1 cellular context compared by ENCODE assay signal in the genomic region with DNA sequence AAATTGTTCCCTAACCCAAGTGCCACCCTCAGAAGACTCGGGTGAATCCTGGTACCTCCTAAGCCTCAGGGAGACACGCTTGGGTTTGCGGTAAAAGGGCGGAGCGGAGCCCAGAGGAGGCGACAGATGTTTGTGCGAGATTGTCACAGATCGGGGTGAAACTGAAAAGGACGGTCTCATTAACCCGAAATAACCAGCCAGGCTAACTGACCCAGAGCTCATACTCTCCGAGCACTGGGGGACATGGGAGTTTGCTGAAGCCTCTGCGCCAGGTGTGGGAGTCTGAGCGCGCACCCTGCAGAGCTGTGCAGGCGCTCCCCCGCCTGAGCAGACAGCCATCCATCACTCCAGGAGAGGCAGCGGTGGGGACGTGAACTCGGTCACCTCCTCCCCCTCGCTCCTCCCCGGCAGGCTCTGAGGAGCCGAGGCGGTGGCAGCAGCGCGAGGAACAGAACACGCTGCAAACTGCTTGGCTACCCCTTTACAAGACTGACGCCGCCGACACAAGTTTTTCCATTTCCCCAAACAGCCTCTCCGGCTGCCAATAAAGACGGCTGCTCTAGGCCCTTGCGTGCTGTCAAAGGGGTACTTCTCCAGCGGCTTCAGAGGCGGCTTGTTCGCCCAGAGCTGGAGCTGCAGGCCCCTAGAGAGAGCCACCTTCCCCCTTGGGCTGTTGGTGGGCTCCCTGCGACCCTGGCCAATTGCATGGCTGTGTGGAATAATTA.
TF ChIP-seq lines count a peak whose summit lies in the region.

No MANE protein-coding gene starts in this region.

TF ChIP-seq in K562, 482 proteins besides CTCF, POLR2A, EP300 and RAD21 (continued from another document and continues in another):
- TF ChIP-seq, protein P1, sequence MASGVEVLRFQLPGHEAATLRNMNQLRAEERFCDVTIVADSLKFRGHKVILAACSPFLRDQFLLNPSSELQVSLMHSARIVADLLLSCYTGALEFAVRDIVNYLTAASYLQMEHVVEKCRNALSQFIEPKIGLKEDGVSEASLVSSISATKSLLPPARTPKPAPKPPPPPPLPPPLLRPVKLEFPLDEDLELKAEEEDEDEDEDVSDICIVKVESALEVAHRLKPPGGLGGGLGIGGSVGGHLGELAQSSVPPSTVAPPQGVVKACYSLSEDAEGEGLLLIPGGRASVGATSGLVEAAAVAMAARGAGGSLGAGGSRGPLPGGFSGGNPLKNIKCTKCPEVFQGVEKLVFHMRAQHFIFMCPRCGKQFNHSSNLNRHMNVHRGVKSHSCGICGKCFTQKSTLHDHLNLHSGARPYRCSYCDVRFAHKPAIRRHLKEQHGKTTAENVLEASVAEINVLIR (CRISPR knock-in tag; IDR thresholded peaks at IDR 0.05), result 0 out of 2 replicates have a peak, but pooled peaks have one; percentile 6
- TF ChIP-seq, protein P2, sequence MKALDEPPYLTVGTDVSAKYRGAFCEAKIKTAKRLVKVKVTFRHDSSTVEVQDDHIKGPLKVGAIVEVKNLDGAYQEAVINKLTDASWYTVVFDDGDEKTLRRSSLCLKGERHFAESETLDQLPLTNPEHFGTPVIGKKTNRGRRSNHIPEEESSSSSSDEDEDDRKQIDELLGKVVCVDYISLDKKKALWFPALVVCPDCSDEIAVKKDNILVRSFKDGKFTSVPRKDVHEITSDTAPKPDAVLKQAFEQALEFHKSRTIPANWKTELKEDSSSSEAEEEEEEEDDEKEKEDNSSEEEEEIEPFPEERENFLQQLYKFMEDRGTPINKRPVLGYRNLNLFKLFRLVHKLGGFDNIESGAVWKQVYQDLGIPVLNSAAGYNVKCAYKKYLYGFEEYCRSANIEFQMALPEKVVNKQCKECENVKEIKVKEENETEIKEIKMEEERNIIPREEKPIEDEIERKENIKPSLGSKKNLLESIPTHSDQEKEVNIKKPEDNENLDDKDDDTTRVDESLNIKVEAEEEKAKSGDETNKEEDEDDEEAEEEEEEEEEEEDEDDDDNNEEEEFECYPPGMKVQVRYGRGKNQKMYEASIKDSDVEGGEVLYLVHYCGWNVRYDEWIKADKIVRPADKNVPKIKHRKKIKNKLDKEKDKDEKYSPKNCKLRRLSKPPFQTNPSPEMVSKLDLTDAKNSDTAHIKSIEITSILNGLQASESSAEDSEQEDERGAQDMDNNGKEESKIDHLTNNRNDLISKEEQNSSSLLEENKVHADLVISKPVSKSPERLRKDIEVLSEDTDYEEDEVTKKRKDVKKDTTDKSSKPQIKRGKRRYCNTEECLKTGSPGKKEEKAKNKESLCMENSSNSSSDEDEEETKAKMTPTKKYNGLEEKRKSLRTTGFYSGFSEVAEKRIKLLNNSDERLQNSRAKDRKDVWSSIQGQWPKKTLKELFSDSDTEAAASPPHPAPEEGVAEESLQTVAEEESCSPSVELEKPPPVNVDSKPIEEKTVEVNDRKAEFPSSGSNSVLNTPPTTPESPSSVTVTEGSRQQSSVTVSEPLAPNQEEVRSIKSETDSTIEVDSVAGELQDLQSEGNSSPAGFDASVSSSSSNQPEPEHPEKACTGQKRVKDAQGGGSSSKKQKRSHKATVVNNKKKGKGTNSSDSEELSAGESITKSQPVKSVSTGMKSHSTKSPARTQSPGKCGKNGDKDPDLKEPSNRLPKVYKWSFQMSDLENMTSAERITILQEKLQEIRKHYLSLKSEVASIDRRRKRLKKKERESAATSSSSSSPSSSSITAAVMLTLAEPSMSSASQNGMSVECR (CRISPR knock-in tag; IDR thresholded peaks at IDR 0.05), result 0 out of 2 replicates have a peak, but pooled peaks have one; percentile 51
- TF ChIP-seq, protein P3, sequence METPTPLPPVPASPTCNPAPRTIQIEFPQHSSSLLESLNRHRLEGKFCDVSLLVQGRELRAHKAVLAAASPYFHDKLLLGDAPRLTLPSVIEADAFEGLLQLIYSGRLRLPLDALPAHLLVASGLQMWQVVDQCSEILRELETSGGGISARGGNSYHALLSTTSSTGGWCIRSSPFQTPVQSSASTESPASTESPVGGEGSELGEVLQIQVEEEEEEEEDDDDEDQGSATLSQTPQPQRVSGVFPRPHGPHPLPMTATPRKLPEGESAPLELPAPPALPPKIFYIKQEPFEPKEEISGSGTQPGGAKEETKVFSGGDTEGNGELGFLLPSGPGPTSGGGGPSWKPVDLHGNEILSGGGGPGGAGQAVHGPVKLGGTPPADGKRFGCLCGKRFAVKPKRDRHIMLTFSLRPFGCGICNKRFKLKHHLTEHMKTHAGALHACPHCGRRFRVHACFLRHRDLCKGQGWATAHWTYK (CRISPR knock-in tag; IDR thresholded peaks at IDR 0.05), result peak; percentile 74
- TF ChIP-seq NFE2L1 (tag; IDR thresholded peaks at IDR 0.05; ENCODE audit: borderline replicate concordance, low read depth), result no peak
- TF ChIP-seq ZNF384 (IDR thresholded peaks at IDR 0.05; ENCODE audit: low read depth, low read length), result 0 out of 2 replicates have a peak, but pooled peaks have one; percentile 48
- TF ChIP-seq, protein P4, sequence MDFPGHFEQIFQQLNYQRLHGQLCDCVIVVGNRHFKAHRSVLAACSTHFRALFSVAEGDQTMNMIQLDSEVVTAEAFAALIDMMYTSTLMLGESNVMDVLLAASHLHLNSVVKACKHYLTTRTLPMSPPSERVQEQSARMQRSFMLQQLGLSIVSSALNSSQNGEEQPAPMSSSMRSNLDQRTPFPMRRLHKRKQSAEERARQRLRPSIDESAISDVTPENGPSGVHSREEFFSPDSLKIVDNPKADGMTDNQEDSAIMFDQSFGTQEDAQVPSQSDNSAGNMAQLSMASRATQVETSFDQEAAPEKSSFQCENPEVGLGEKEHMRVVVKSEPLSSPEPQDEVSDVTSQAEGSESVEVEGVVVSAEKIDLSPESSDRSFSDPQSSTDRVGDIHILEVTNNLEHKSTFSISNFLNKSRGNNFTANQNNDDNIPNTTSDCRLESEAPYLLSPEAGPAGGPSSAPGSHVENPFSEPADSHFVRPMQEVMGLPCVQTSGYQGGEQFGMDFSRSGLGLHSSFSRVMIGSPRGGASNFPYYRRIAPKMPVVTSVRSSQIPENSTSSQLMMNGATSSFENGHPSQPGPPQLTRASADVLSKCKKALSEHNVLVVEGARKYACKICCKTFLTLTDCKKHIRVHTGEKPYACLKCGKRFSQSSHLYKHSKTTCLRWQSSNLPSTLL (IDR thresholded peaks at IDR 0.05), result no peak
- no peak for TF ChIP-seq GABPB2 (CRISPR knock-in tag; conservative IDR thresholded peaks at IDR 0.05)
- peak; percentile 86 for TF ChIP-seq FOXM1 (IDR thresholded peaks at IDR 0.05; ENCODE audit: low read depth)
- no peak for TF ChIP-seq FOXM1 (CRISPR knock-in tag; IDR thresholded peaks at IDR 0.05; ENCODE audit: low read depth)
- TF ChIP-seq RFX7 (CRISPR knock-in tag; IDR thresholded peaks at IDR 0.05), result no peak
- TF ChIP-seq BHLHE40 (IDR thresholded peaks at IDR 0.05; ENCODE audit: low read length), result peak; percentile 80
- TF ChIP-seq MYNN (IDR thresholded peaks at IDR 0.05), result peak; percentile 84; the same call in 1 of the 2 replicates
- no peak for TF ChIP-seq MYNN (CRISPR knock-in tag; IDR thresholded peaks at IDR 0.05)
- no peak for TF ChIP-seq MAFG (tag; conservative IDR thresholded peaks at IDR 0.05)
- TF ChIP-seq ZNF133 (CRISPR knock-in tag; IDR thresholded peaks at IDR 0.05), result no peak
- TF ChIP-seq ETV5 (CRISPR knock-in tag; IDR thresholded peaks at IDR 0.05; ENCODE audit: low read depth), result peak; percentile 77
- peak; percentile 87 for TF ChIP-seq POLR2AphosphoS5 (IDR thresholded peaks at IDR 0.05; ENCODE audit: control insufficient read depth, insufficient read depth, low read depth, low read length)
- TF ChIP-seq, protein P5, sequence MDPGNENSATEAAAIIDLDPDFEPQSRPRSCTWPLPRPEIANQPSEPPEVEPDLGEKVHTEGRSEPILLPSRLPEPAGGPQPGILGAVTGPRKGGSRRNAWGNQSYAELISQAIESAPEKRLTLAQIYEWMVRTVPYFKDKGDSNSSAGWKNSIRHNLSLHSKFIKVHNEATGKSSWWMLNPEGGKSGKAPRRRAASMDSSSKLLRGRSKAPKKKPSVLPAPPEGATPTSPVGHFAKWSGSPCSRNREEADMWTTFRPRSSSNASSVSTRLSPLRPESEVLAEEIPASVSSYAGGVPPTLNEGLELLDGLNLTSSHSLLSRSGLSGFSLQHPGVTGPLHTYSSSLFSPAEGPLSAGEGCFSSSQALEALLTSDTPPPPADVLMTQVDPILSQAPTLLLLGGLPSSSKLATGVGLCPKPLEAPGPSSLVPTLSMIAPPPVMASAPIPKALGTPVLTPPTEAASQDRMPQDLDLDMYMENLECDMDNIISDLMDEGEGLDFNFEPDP (CRISPR knock-in tag; IDR thresholded peaks at IDR 0.05), result no peak
- TF ChIP-seq CHD2 (IDR thresholded peaks at IDR 0.05; ENCODE audit: low read depth, low read length), result peak; percentile 62; the same call in 1 of the 2 replicates
- no peak for TF ChIP-seq CHD4 (IDR thresholded peaks at IDR 0.05; ENCODE audit: insufficient read depth, insufficient replicate concordance, low read depth, low read length, poor library complexity, severe bottlenecking)
- TF ChIP-seq ZNF143 (CRISPR knock-in tag; IDR thresholded peaks at IDR 0.05), result peak; percentile 54; the same call in 1 of the 2 replicates
- peak; percentile 92 for TF ChIP-seq ATF7 (IDR thresholded peaks at IDR 0.05)
- TF ChIP-seq SP1 (CRISPR knock-in tag; IDR thresholded peaks at IDR 0.05), result peak; percentile 55; the same call in 1 of the 2 replicates
- TF ChIP-seq, protein P6, sequence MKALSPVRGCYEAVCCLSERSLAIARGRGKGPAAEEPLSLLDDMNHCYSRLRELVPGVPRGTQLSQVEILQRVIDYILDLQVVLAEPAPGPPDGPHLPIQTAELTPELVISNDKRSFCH (CRISPR knock-in tag; IDR thresholded peaks at IDR 0.05), result no peak
- TF ChIP-seq, protein P6 (tag; IDR thresholded peaks at IDR 0.05), result peak; percentile 58; the same call in 1 of the 2 replicates
- TF ChIP-seq, protein P7, sequence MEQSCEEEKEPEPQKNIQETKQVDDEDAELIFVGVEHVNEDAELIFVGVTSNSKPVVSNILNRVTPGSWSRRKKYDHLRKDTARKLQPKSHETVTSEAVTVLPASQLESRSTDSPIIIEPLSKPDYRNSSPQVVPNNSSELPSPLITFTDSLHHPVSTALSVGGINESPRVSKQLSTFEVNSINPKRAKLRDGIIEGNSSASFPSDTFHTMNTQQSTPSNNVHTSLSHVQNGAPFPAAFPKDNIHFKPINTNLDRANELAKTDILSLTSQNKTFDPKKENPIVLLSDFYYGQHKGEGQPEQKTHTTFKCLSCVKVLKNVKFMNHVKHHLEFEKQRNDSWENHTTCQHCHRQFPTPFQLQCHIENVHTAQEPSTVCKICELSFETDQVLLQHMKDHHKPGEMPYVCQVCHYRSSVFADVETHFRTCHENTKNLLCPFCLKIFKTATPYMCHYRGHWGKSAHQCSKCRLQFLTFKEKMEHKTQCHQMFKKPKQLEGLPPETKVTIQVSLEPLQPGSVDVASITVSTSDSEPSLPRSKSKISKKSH (CRISPR knock-in tag; IDR thresholded peaks at IDR 0.05), result no peak
- TF ChIP-seq FOXK2 (conservative IDR thresholded peaks at IDR 0.05 in 1 of 2, IDR thresholded peaks at IDR 0.05 in 1 of 2; ENCODE audit: low read depth in 2 of 2), result no peak; a peak in 1 of 4 replicates
- peak; percentile 49; the same call in 1 of the 2 replicates for TF ChIP-seq ETV1 (tag; conservative IDR thresholded peaks at IDR 0.05; ENCODE audit: low read depth)
- no peak for TF ChIP-seq ZNF764 (CRISPR knock-in tag; IDR thresholded peaks at IDR 0.05; ENCODE audit: low read depth)
- peak; percentile 92 for TF ChIP-seq EGR1 (conservative IDR thresholded peaks at IDR 0.05)
- TF ChIP-seq POLR2AphosphoS2 (IDR thresholded peaks at IDR 0.05; ENCODE audit: low read length), result no peak
- TF ChIP-seq PCBP1 (IDR thresholded peaks at IDR 0.05; ENCODE audit: low read depth, low read length, poor library complexity, severe bottlenecking), result peak; percentile 96
- TF ChIP-seq HNRNPLL (IDR thresholded peaks at IDR 0.05; ENCODE audit: low read depth, low read length, poor library complexity, severe bottlenecking), result peak; percentile 61
- peak; percentile 92; the same call in 1 of the 2 replicates for TF ChIP-seq HLTF (IDR thresholded peaks at IDR 0.05)
- peak; percentile 96 for TF ChIP-seq CXXC5 (CRISPR knock-in tag; IDR thresholded peaks at IDR 0.05)
- TF ChIP-seq MAZ (CRISPR knock-in tag; conservative IDR thresholded peaks at IDR 0.05 in 1 of 2, IDR thresholded peaks at IDR 0.05 in 1 of 2), result peak; percentile 97 to 98
- peak in 2 of 3 experiments; percentile 60 to 74 for TF ChIP-seq YY1 (IDR thresholded peaks at IDR 0.05; ENCODE audit: borderline replicate concordance in 1 of 3, control insufficient read depth in 1 of 3, extremely low read depth in 1 of 3, insufficient read depth in 3 of 3, insufficient read length in 1 of 3, insufficient replicate concordance in 2 of 3, low read depth in 1 of 3, low read length in 2 of 3)
- TF ChIP-seq TAF1 (IDR thresholded peaks at IDR 0.05; ENCODE audit: control insufficient read depth, extremely low read depth, insufficient read depth, low read length, severe bottlenecking), result peak; percentile 28
- TF ChIP-seq, protein P8, sequence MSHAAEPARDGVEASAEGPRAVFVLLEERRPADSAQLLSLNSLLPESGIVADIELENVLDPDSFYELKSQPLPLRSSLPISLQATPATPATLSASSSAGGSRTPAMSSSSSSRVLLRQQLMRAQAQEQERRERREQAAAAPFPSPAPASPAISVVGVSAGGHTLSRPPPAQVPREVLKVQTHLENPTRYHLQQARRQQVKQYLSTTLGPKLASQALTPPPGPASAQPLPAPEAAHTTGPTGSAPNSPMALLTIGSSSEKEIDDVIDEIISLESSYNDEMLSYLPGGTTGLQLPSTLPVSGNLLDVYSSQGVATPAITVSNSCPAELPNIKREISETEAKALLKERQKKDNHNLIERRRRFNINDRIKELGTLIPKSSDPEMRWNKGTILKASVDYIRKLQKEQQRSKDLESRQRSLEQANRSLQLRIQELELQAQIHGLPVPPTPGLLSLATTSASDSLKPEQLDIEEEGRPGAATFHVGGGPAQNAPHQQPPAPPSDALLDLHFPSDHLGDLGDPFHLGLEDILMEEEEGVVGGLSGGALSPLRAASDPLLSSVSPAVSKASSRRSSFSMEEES (CRISPR knock-in tag; IDR thresholded peaks at IDR 0.05), result no peak
- TF ChIP-seq, protein P9, sequence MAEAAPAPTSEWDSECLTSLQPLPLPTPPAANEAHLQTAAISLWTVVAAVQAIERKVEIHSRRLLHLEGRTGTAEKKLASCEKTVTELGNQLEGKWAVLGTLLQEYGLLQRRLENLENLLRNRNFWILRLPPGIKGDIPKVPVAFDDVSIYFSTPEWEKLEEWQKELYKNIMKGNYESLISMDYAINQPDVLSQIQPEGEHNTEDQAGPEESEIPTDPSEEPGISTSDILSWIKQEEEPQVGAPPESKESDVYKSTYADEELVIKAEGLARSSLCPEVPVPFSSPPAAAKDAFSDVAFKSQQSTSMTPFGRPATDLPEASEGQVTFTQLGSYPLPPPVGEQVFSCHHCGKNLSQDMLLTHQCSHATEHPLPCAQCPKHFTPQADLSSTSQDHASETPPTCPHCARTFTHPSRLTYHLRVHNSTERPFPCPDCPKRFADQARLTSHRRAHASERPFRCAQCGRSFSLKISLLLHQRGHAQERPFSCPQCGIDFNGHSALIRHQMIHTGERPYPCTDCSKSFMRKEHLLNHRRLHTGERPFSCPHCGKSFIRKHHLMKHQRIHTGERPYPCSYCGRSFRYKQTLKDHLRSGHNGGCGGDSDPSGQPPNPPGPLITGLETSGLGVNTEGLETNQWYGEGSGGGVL (CRISPR knock-in tag; IDR thresholded peaks at IDR 0.05), result no peak
- peak; percentile 80 for TF ChIP-seq SMAD3 (CRISPR knock-in tag; conservative IDR thresholded peaks at IDR 0.05)
- TF ChIP-seq NFIX (CRISPR knock-in tag; IDR thresholded peaks at IDR 0.05; ENCODE audit: low read depth), result no peak
- TF ChIP-seq TRIM28 (IDR thresholded peaks at IDR 0.05), result 0 out of 2 replicates have a peak, but pooled peaks have one; percentile 62
- TF ChIP-seq DNMT1 (IDR thresholded peaks at IDR 0.05), result no peak
- TF ChIP-seq TBL1XR1 (IDR thresholded peaks at IDR 0.05; ENCODE audit: low read length in 2 of 2), result peak; percentile 93 to 95
- TF ChIP-seq HDAC8 (tag; IDR thresholded peaks at IDR 0.05), result no peak
- TF ChIP-seq IFI16 (CRISPR knock-in tag; IDR thresholded peaks at IDR 0.05), result no peak
